ENCODE assay signal across 1 cellular context in the genomic region with DNA sequence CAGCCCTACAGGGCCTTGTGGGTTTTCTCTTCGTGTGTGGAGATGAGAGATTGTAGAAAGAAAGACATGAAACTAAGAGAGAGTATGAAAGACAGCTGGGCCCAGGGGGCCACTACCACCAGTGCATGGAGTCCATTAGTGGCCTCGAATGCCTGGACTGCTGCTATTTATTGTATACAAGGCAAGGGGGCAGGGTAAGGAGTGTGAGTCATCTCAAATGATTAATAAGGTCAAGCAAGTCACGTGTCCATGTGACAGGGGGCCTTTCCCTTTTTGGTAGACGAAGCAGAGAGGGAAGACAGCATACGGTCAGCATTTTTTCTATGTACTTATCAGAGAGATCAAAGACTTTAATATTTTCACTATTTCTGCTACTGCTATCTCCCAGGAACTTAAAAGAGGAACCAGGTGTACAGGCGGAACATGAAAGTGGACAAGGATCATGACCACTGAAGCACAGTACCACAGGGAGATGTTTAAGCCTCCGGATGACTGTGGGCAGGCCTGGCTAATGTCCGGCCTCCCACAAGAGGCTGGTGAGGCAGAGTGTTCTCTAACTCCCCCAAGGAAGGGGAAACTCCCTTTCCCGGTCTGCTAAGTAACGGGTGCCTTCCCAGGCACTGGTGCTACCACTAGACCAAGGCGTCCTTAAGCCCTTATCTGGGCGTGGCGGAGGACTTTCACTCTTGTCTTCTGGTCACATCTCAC.
TF ChIP-seq lines count a peak whose summit lies in the region.

No MANE protein-coding gene starts in this region.

TF ChIP-seq in K562, 482 proteins besides CTCF, POLR2A, EP300 and RAD21 (continued from another document and continues in another):
- TF ChIP-seq, protein P1, sequence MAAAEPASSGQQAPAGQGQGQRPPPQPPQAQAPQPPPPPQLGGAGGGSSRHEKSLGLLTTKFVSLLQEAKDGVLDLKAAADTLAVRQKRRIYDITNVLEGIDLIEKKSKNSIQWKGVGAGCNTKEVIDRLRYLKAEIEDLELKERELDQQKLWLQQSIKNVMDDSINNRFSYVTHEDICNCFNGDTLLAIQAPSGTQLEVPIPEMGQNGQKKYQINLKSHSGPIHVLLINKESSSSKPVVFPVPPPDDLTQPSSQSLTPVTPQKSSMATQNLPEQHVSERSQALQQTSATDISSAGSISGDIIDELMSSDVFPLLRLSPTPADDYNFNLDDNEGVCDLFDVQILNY (CRISPR knock-in tag; IDR thresholded peaks at IDR 0.05), result no peak
- TF ChIP-seq ZNF184 (CRISPR knock-in tag; IDR thresholded peaks at IDR 0.05) (no peak), RFX7 (CRISPR knock-in tag; IDR thresholded peaks at IDR 0.05) (no peak), CXXC5 (CRISPR knock-in tag; IDR thresholded peaks at IDR 0.05) (peak; percentile 35; the same call in 1 of the 2 replicates), RAD51 (IDR thresholded peaks at IDR 0.05; ENCODE audit: borderline replicate concordance, low read depth) (peak; percentile 97), DIDO1 (tag; IDR thresholded peaks at IDR 0.05; ENCODE audit: low read depth) (peak; percentile 45; the same call in 1 of the 2 replicates), CAMTA2 (CRISPR knock-in tag; conservative IDR thresholded peaks at IDR 0.05) (no peak), HIVEP1 (CRISPR knock-in tag; IDR thresholded peaks at IDR 0.05) (no peak), RBBP5 (IDR thresholded peaks at IDR 0.05; ENCODE audit: borderline replicate concordance, insufficient read depth, low read length, poor library complexity, severe bottlenecking) (no peak), HSF4 (CRISPR knock-in tag; IDR thresholded peaks at IDR 0.05; ENCODE audit: borderline replicate concordance) (no peak), MAFK (IDR thresholded peaks at IDR 0.05; ENCODE audit: low read length) (peak; percentile 39; the same call in 1 of the 2 replicates), KLF1 (tag; IDR thresholded peaks at IDR 0.05) (peak; percentile 73; the same call in 1 of the 2 replicates), LCOR (CRISPR knock-in tag; IDR thresholded peaks at IDR 0.05) (peak; percentile 76; the same call in 1 of the 2 replicates), TBL1XR1 (IDR thresholded peaks at IDR 0.05; ENCODE audit: low read length in 2 of 2) (peak; percentile 14 to 31; a peak in 1 of 4 replicates), POLR3G (IDR thresholded peaks at IDR 0.05; ENCODE audit: extremely low read depth, insufficient read length, insufficient replicate concordance) (no peak), ZNF253 (CRISPR knock-in tag; conservative IDR thresholded peaks at IDR 0.05) (no peak), LEF1 (IDR thresholded peaks at IDR 0.05) (peak; percentile 96), FOS (IDR thresholded peaks at IDR 0.05; ENCODE audit: extremely low read depth, insufficient read length) (peak; percentile 61), RBM34 (IDR thresholded peaks at IDR 0.05; ENCODE audit: borderline replicate concordance, insufficient read depth, low read length) (no peak), PHB (CRISPR knock-in tag; IDR thresholded peaks at IDR 0.05) (no peak), PYGO2 (tag; IDR thresholded peaks at IDR 0.05) (no peak), NFIX (CRISPR knock-in tag; IDR thresholded peaks at IDR 0.05; ENCODE audit: low read depth) (no peak), ZNF507 (tag; conservative IDR thresholded peaks at IDR 0.05) (no peak), ARHGAP35 (IDR thresholded peaks at IDR 0.05; ENCODE audit: partially characterized antibody) (no peak), IRF2 (CRISPR knock-in tag; IDR thresholded peaks at IDR 0.05) (no peak), DACH1 (IDR thresholded peaks at IDR 0.05; ENCODE audit: partially characterized antibody) (peak; percentile 87), MYNN (IDR thresholded peaks at IDR 0.05) (no peak; the same call in 1 of the 2 replicates), MYNN (CRISPR knock-in tag; IDR thresholded peaks at IDR 0.05) (no peak), HMG20A (CRISPR knock-in tag; conservative IDR thresholded peaks at IDR 0.05) (no peak), ZNF197 (CRISPR knock-in tag; IDR thresholded peaks at IDR 0.05; ENCODE audit: low read depth) (no peak), BRD9 (IDR thresholded peaks at IDR 0.05; ENCODE audit: low read depth, partially characterized antibody) (no peak), GABPB1 (CRISPR knock-in tag; IDR thresholded peaks at IDR 0.05) (peak; percentile 39; the same call in 1 of the 2 replicates), DDX20 (tag; IDR thresholded peaks at IDR 0.05; ENCODE audit: low read depth) (no peak), SOX6 (IDR thresholded peaks at IDR 0.05) (peak; percentile 62), TAL1 (IDR thresholded peaks at IDR 0.05) (no peak), EZH2 (IDR thresholded peaks at IDR 0.05; ENCODE audit: borderline replicate concordance, low read depth, low read length) (no peak), MBD2 (IDR thresholded peaks at IDR 0.05; ENCODE audit: borderline replicate concordance, low read depth) (peak; percentile 41; the same call in 1 of the 2 replicates), BCOR (IDR thresholded peaks at IDR 0.05) (peak; percentile 28; the same call in 1 of the 2 replicates), MCM3 (IDR thresholded peaks at IDR 0.05) (no peak), SMARCA4 (IDR thresholded peaks at IDR 0.05) (peak; percentile 74), PCBP1 (IDR thresholded peaks at IDR 0.05; ENCODE audit: low read depth, low read length, poor library complexity, severe bottlenecking) (no peak), TCF3 (CRISPR knock-in tag; IDR thresholded peaks at IDR 0.05) (peak; percentile 8; the same call in 1 of the 2 replicates), ZFP1 (CRISPR knock-in tag; IDR thresholded peaks at IDR 0.05) (no peak), ZNF121 (CRISPR knock-in tag; conservative IDR thresholded peaks at IDR 0.05) (no peak), RUNX1 (IDR thresholded peaks at IDR 0.05; ENCODE audit: low read depth) (no peak), KLF13 (tag; IDR thresholded peaks at IDR 0.05; ENCODE audit: borderline replicate concordance, low read depth) (no peak; the same call in 1 of the 2 replicates)
- TF ChIP-seq, protein P2, sequence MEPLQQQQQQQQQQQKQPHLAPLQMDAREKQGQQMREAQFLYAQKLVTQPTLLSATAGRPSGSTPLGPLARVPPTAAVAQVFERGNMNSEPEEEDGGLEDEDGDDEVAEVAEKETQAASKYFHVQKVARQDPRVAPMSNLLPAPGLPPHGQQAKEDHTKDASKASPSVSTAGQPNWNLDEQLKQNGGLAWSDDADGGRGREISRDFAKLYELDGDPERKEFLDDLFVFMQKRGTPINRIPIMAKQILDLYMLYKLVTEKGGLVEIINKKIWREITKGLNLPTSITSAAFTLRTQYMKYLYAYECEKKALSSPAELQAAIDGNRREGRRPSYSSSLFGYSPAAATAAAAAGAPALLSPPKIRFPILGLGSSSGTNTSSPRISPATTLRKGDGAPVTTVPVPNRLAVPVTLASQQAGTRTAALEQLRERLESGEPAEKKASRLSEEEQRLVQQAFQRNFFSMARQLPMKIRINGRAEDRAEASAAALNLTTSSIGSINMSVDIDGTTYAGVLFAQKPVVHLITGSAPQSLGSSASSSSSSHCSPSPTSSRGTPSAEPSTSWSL (CRISPR knock-in tag; IDR thresholded peaks at IDR 0.05; ENCODE audit: borderline replicate concordance), result no peak
- TF ChIP-seq, protein P3, sequence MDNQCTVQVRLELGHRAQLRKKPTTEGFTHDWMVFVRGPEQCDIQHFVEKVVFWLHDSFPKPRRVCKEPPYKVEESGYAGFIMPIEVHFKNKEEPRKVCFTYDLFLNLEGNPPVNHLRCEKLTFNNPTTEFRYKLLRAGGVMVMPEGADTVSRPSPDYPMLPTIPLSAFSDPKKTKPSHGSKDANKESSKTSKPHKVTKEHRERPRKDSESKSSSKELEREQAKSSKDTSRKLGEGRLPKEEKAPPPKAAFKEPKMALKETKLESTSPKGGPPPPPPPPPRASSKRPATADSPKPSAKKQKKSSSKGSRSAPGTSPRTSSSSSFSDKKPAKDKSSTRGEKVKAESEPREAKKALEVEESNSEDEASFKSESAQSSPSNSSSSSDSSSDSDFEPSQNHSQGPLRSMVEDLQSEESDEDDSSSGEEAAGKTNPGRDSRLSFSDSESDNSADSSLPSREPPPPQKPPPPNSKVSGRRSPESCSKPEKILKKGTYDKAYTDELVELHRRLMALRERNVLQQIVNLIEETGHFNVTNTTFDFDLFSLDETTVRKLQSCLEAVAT (IDR thresholded peaks at IDR 0.05), result 0 out of 4 replicates have a peak, but pooled peaks of 1 of the 2 experiments have one; percentile 16
- TF ChIP-seq, protein P4, sequence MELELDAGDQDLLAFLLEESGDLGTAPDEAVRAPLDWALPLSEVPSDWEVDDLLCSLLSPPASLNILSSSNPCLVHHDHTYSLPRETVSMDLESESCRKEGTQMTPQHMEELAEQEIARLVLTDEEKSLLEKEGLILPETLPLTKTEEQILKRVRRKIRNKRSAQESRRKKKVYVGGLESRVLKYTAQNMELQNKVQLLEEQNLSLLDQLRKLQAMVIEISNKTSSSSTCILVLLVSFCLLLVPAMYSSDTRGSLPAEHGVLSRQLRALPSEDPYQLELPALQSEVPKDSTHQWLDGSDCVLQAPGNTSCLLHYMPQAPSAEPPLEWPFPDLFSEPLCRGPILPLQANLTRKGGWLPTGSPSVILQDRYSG (tag; conservative IDR thresholded peaks at IDR 0.05; ENCODE audit: low read depth), result no peak
- TF ChIP-seq, protein P5, sequence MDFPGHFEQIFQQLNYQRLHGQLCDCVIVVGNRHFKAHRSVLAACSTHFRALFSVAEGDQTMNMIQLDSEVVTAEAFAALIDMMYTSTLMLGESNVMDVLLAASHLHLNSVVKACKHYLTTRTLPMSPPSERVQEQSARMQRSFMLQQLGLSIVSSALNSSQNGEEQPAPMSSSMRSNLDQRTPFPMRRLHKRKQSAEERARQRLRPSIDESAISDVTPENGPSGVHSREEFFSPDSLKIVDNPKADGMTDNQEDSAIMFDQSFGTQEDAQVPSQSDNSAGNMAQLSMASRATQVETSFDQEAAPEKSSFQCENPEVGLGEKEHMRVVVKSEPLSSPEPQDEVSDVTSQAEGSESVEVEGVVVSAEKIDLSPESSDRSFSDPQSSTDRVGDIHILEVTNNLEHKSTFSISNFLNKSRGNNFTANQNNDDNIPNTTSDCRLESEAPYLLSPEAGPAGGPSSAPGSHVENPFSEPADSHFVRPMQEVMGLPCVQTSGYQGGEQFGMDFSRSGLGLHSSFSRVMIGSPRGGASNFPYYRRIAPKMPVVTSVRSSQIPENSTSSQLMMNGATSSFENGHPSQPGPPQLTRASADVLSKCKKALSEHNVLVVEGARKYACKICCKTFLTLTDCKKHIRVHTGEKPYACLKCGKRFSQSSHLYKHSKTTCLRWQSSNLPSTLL (IDR thresholded peaks at IDR 0.05), result no peak
- TF ChIP-seq, protein P6, sequence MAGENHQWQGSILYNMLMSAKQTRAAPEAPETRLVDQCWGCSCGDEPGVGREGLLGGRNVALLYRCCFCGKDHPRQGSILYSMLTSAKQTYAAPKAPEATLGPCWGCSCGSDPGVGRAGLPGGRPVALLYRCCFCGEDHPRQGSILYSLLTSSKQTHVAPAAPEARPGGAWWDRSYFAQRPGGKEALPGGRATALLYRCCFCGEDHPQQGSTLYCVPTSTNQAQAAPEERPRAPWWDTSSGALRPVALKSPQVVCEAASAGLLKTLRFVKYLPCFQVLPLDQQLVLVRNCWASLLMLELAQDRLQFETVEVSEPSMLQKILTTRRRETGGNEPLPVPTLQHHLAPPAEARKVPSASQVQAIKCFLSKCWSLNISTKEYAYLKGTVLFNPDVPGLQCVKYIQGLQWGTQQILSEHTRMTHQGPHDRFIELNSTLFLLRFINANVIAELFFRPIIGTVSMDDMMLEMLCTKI (IDR thresholded peaks at IDR 0.05; ENCODE audit: partially characterized antibody), result no peak
- TF ChIP-seq, protein P7, sequence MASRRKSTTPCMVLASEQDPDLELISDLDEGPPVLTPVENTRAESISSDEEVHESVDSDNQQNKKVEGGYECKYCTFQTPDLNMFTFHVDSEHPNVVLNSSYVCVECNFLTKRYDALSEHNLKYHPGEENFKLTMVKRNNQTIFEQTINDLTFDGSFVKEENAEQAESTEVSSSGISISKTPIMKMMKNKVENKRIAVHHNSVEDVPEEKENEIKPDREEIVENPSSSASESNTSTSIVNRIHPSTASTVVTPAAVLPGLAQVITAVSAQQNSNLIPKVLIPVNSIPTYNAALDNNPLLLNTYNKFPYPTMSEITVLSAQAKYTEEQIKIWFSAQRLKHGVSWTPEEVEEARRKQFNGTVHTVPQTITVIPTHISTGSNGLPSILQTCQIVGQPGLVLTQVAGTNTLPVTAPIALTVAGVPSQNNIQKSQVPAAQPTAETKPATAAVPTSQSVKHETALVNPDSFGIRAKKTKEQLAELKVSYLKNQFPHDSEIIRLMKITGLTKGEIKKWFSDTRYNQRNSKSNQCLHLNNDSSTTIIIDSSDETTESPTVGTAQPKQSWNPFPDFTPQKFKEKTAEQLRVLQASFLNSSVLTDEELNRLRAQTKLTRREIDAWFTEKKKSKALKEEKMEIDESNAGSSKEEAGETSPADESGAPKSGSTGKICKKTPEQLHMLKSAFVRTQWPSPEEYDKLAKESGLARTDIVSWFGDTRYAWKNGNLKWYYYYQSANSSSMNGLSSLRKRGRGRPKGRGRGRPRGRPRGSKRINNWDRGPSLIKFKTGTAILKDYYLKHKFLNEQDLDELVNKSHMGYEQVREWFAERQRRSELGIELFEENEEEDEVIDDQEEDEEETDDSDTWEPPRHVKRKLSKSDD (conservative IDR thresholded peaks at IDR 0.05; ENCODE audit: low read length), result no peak
- TF ChIP-seq, protein P8, sequence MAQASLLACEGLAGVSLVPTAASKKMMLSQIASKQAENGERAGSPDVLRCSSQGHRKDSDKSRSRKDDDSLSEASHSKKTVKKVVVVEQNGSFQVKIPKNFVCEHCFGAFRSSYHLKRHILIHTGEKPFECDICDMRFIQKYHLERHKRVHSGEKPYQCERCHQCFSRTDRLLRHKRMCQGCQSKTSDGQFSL (CRISPR knock-in tag; IDR thresholded peaks at IDR 0.05), result 0 out of 2 replicates have a peak, but pooled peaks have one; percentile 25
- TF ChIP-seq, protein P8 (tag; IDR thresholded peaks at IDR 0.05), result no peak
- TF ChIP-seq, protein P9, sequence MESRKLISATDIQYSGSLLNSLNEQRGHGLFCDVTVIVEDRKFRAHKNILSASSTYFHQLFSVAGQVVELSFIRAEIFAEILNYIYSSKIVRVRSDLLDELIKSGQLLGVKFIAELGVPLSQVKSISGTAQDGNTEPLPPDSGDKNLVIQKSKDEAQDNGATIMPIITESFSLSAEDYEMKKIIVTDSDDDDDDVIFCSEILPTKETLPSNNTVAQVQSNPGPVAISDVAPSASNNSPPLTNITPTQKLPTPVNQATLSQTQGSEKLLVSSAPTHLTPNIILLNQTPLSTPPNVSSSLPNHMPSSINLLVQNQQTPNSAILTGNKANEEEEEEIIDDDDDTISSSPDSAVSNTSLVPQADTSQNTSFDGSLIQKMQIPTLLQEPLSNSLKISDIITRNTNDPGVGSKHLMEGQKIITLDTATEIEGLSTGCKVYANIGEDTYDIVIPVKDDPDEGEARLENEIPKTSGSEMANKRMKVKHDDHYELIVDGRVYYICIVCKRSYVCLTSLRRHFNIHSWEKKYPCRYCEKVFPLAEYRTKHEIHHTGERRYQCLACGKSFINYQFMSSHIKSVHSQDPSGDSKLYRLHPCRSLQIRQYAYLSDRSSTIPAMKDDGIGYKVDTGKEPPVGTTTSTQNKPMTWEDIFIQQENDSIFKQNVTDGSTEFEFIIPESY (CRISPR knock-in tag; IDR thresholded peaks at IDR 0.05), result peak; percentile 47; the same call in 1 of the 2 replicates
